Comparison of ENCODE assay signal across 8 cellular contexts in genomic region chr1:79353224-79353623, GRCh38.
DNase-seq lines count a peak whose midpoint lies in the region; ATAC-seq and TF ChIP-seq lines count a peak whose summit lies in the region.

No MANE protein-coding gene starts in this region.

- no peak overlapping the region for H2AFZ ChIP-seq in SU-DHL-6 (ENCODE audit: low read depth, low read length, severe bottlenecking)

- ATAC-seq in HG02798 (IDR thresholded peaks at IDR 0.05; ENCODE audit: poor library complexity, unreplicated experiment) (peak; percentile 64), HG03521 (IDR thresholded peaks at IDR 0.05; ENCODE audit: unreplicated experiment) (no peak)

- no peaks in the 10 kb centered on the region for H3K9me2 ChIP-seq in SU-DHL-6 (replicated peaks; ENCODE audit: insufficient read depth, low read length)

- no peak overlapping the region for H3K9ac ChIP-seq in SU-DHL-6 (ENCODE audit: low read length)

- H3K4me3 ChIP-seq in SU-DHL-6 (ENCODE audit: insufficient read depth, low read length, poor library complexity, severe bottlenecking) = no peak overlapping the region

- H3K79me2 ChIP-seq in SU-DHL-6 (ENCODE audit: insufficient read depth, low read length) = no peaks in the 10 kb centered on the region

- TF ChIP-seq CTCF in SU-DHL-6 (IDR thresholded peaks at IDR 0.05; ENCODE audit: insufficient read depth, low read length, poor library complexity, severe bottlenecking) = peak; percentile 55

- no peaks in the 10 kb centered on the region for H3K36me3 ChIP-seq in SU-DHL-6 (ENCODE audit: low read length)

- no peak overlapping the region for H3K4me2 ChIP-seq in SU-DHL-6 (ENCODE audit: low read depth, low read length, poor library complexity, severe bottlenecking)

- DNase-seq in NCI-H2171 treated with DMSO at 0.1 percent for 48 hours (lab: John Stamatoyannopoulos, UW) (peak; percentile 7), NCI-H2171 (lab: John Stamatoyannopoulos, UW) (no peak), iPS-NIHi11 (ENCODE audit: low spot score) (peak; percentile 22)
- DNase-seq in stimulated activated CD8-positive, alpha-beta memory T cell treated with anti-CD3 and anti-CD28 coated beads, Interleukin-4, amount 100 ng/mL, for 48 hours = no peak
- no peak for DNase-seq in stimulated activated CD4-positive, alpha-beta T cell treated with anti-CD3 and anti-CD28 coated beads, Interleukin-12 subunit alpha, Interleukin-12 subunit beta, amount 100 ng/mL, for 4 hours

- H3K27me3 ChIP-seq in SU-DHL-6 (ENCODE audit: low read length) = no peaks in the 10 kb centered on the region

- H3F3A ChIP-seq in SU-DHL-6 (ENCODE audit: insufficient read depth) = no peaks in the 10 kb centered on the region

- no peaks in the 10 kb centered on the region for H3K9me3 ChIP-seq in SU-DHL-6 (ENCODE audit: insufficient read depth, low read length)

- H3K27ac ChIP-seq in SU-DHL-6 (ENCODE audit: low read depth, low read length) = no peak overlapping the region

- H4K20me1 ChIP-seq in SU-DHL-6 (ENCODE audit: low read depth, low read length) = no peaks in the 10 kb centered on the region

Comparison
In these comparisons a context has a peak if more than half of its experiments do, and no peak if none do; other contexts are left out.
1. DNase-seq: peak in NCI-H2171 treated with DMSO at 0.1 percent for 48 hours (single experiment) and iPS-NIHi11 (single experiment); none in NCI-H2171 (single experiment), stimulated activated CD8-positive, alpha-beta memory T cell treated with anti-CD3 and anti-CD28 coated beads, Interleukin-4, amount 100 ng/mL, for 48 hours (single experiment) and stimulated activated CD4-positive, alpha-beta T cell treated with anti-CD3 and anti-CD28 coated beads, Interleukin-12 subunit alpha, Interleukin-12 subunit beta, amount 100 ng/mL, for 4 hours (single experiment).